Comparison of ENCODE assay signal across 16 cellular contexts in the genomic region with DNA sequence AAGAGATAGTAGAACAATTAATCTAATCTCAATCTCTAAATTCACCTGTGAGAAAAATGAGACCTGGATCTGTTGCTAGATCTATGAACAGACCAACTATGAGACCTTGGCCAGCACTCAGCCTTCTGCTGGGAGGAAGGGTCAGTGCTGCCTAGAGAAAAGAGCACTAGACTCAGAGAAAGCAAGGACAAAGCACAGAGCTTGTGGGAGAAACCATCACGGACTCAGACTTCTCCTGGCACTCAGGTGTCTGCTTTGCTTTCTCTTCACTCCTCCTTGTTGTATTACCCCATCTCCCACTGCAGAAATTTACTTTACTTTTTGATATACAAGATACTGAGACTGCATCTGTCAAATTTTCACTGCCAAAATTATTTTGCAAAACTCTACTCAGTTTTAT.
"Had no signal": no experiment of that assay in that cellular context is flagged by ENCODE, and none has a peak within 500 bp of the region (broad histone marks: within the 10 kb centered on the region; RNA-seq: fewer than 3 reads in every experiment).

No MANE protein-coding gene starts in this region.

- H3K4me1 ChIP-seq: spleen, tibial nerve had no signal

- ATAC-seq: activated T-cell treated with anti-CD3 and anti-CD28 coated beads, Interleukin-2, amount 50 U/mL, for 72 hours; right cardiac atrium; stimulated activated naive B cell treated with anti-CD40 and anti-IgM and Interleukin-4, amounts not matched to agents 10 μg/mL and 1 μg/mL and 100 μg/mL, for 72 hours had no signal

- FAIRE-seq: astrocyte, colon, endothelial cell of umbilical vein had no signal

- H3K4me3 ChIP-seq: cardiac muscle cell, spleen, tibial nerve had no signal

- H3K27ac ChIP-seq: cardiac muscle cell, neutrophil, spleen, tibial nerve had no signal

- H3K27me3 ChIP-seq: cardiac muscle cell, neutrophil, spleen, tibial nerve had no signal

- H3K27ac Mint-ChIP-seq: activated CD4-positive, alpha-beta memory T cell treated with anti-CD3 and anti-CD28 coated beads, Interleukin-2, amount 10 ng/mL, durations not matched to agents 7 days and 5 days; activated T-cell treated with anti-CD3 and anti-CD28 coated beads, Interleukin-2, amount 50 U/mL, for 72 hours; stimulated activated naive B cell treated with anti-CD40 and anti-IgM and Interleukin-4, amounts not matched to agents 10 μg/mL and 1 μg/mL and 100 μg/mL, for 72 hours; T-helper 2 cell treated with Interferon-gamma antibody and Interleukin-4, amounts not matched to agents 5 μg/mL and 100 μg/mL, for 36 hours had no signal

- H3K4me1 Mint-ChIP-seq: activated CD4-positive, alpha-beta memory T cell treated with anti-CD3 and anti-CD28 coated beads, Interleukin-2, amount 10 ng/mL, durations not matched to agents 7 days and 5 days; stimulated activated naive B cell treated with anti-CD40 and anti-IgM and Interleukin-4, amounts not matched to agents 10 μg/mL and 1 μg/mL and 100 μg/mL, for 72 hours had no signal

- H3K4me3 Mint-ChIP-seq: activated CD4-positive, alpha-beta memory T cell treated with anti-CD3 and anti-CD28 coated beads, Interleukin-2, amount 10 ng/mL, durations not matched to agents 7 days and 5 days; activated T-cell treated with anti-CD3 and anti-CD28 coated beads, Interleukin-2, amount 50 U/mL, for 72 hours; stimulated activated naive B cell treated with anti-CD40 and anti-IgM and Interleukin-4, amounts not matched to agents 10 μg/mL and 1 μg/mL and 100 μg/mL, for 72 hours; T-helper 2 cell treated with Interferon-gamma antibody and Interleukin-4, amounts not matched to agents 5 μg/mL and 100 μg/mL, for 36 hours had no signal

- H3K36me3 Mint-ChIP-seq: stimulated activated naive B cell treated with anti-CD40 and anti-IgM and Interleukin-4, amounts not matched to agents 10 μg/mL and 1 μg/mL and 100 μg/mL, for 72 hours had no signal

- H3K27me3 Mint-ChIP-seq: activated CD4-positive, alpha-beta memory T cell treated with anti-CD3 and anti-CD28 coated beads, Interleukin-2, amount 10 ng/mL, durations not matched to agents 7 days and 5 days; stimulated activated naive B cell treated with anti-CD40 and anti-IgM and Interleukin-4, amounts not matched to agents 10 μg/mL and 1 μg/mL and 100 μg/mL, for 72 hours had no signal

- H3K9me3 ChIP-seq: neutrophil, tibial nerve had no signal

- H3K36me3 ChIP-seq: cardiac muscle cell, neutrophil, spleen, tibial nerve had no signal

- DNase-seq: activated CD4-positive, alpha-beta memory T cell treated with anti-CD3 and anti-CD28 coated beads, Interleukin-2, amount 10 ng/mL, durations not matched to agents 7 days and 5 days; activated CD4-positive, alpha-beta T cell treated with anti-CD3 and anti-CD28 coated beads for 1 hour; activated naive CD4-positive, alpha-beta T cell treated with Interleukin-2 at 50 U/mL for 16 hours; activated T-cell treated with anti-CD3 and anti-CD28 coated beads, Interleukin-2, amount 50 U/mL, for 72 hours; foreskin melanocyte; spleen; stimulated activated CD4-positive, alpha-beta T cell treated with anti-CD3 and anti-CD28 coated beads, Interleukin-1b, Interleukin-23, amount 100 ng/mL, for 48 hours; stimulated activated naive B cell treated with anti-CD40 and anti-IgM and Interleukin-4, amounts not matched to agents 10 μg/mL and 1 μg/mL and 100 μg/mL, for 72 hours had no signal
